8 cellular contexts compared by ENCODE assay signal in the genomic region with DNA sequence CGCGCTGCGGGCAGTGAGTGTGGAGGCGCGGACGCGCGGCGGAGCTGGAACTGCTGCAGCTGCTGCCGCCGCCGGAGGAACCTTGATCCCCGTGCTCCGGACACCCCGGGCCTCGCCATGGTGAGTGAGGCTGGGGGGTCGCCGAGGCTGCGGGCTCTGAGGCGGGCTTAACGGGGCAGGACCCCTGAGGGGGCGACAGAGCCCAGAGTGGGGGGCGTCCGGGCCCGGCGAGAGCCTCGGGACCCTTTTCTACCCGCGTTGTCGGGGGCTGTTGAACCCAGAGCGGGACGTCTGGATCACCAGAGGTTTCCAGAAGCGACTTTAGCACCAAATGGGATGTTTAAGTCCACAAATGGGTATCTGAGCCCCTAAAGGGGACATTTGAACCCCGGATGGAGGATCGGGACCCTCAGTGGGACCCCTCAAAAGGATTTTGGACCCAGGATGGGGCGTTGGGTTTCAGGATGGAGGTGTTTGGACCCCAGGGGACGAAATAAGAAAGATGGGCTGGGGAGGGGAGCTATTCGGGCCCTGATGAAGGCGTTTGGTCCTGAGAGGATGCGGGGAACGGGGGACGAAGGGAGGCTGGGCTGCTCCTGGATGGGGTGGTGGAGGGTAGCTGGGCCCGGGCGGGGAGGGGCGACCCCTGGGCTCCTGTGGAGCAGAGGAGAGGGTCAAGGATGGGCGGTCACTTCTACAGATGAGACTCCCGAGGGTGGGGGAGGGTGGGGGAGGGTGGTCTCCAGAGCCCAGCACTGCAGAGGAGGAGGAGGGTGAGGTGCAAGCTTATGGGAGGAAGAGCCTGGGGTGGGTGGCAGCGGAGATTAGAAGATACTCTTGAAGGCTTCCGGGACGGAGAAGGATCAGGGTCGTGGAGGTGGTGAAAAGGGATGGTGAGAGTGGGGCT. TPM values are rescaled to one million over a fixed set of nuclear protein-coding genes. Genes with fewer than 3 reads are reported as not detected.
A peak's percentile ranks its signal among the peaks of the same experiment; 100 is the strongest.
DNase-seq lines count a peak whose midpoint lies in the region; ATAC-seq and TF ChIP-seq lines count a peak whose summit lies in the region.

A gene (plus strand): TSS at position 13 of the 907 bp plus-strand sequence. CDS start 105 bp downstream, at position 118.

- H3K4me1 ChIP-seq in fibroblast of lung (ENCODE audit: control insufficient read depth, extremely low read depth, insufficient read depth, low read length), result peaks cover 14% of the 10 kb centered on the region

- H3K36me3 ChIP-seq in fibroblast of lung (ENCODE audit: control insufficient read depth, insufficient read depth, low read length), result peaks cover 7% of the 10 kb centered on the region

- peak within 1 kb of the TSS; percentile 100 for H3K9ac ChIP-seq in fibroblast of lung (ENCODE audit: insufficient read depth, low read length)

- no peaks in the 10 kb centered on the region for H3K27me3 Mint-ChIP-seq in activated T-cell treated with anti-CD3 and anti-CD28 coated beads, Interleukin-2, amount 50 U/mL, for 24 hours
- H3K27me3 Mint-ChIP-seq in neural crest cell (ENCODE audit: low read depth), result no peaks in the 10 kb centered on the region

- no peaks in the 10 kb centered on the region for H3K27me3 ChIP-seq in fibroblast of lung (ENCODE audit: control insufficient read depth, insufficient read depth, low read length)

- peaks cover 48% of the 10 kb centered on the region for H3K36me3 Mint-ChIP-seq in activated T-cell treated with anti-CD3 and anti-CD28 coated beads, Interleukin-2, amount 50 U/mL, for 24 hours (ENCODE audit: low read depth)
- peaks cover 7% of the 10 kb centered on the region for H3K36me3 Mint-ChIP-seq in neural crest cell (ENCODE audit: low read depth)

- H3K27ac Mint-ChIP-seq in activated T-cell treated with anti-CD3 and anti-CD28 coated beads, Interleukin-2, amount 50 U/mL, for 24 hours, result peak within 1 kb of the TSS; percentile 100
- H3K27ac Mint-ChIP-seq in neural crest cell (ENCODE audit: unreplicated experiment), result peak within 1 kb of the TSS; percentile 100

- TF ChIP-seq CTCF in fibroblast of lung (conservative IDR thresholded peaks at IDR 0.05 in 1 of 2, IDR thresholded peaks at IDR 0.05 in 1 of 2; ENCODE audit: low read depth in 1 of 2, low read length in 2 of 2), result no peak
- no peak for TF ChIP-seq CTCF in neural crest cell (conservative IDR thresholded peaks at IDR 0.05)

- no peak for DNase-seq in activated T-cell treated with anti-CD3 and anti-CD28 coated beads, Interleukin-2, amount 50 U/mL, for 24 hours
- DNase-seq in activated T-cell treated with anti-CD3 and anti-CD28 coated beads for 4 hours (no peak), fibroblast of lung (ENCODE audit: low read depth in 2 of 2) (no peak), neural crest cell (ENCODE audit: low read depth, low spot score) (no peak), SHP77 (lab: John Stamatoyannopoulos, UW) (no peak), NCI-H2196 (lab: John Stamatoyannopoulos, UW; ENCODE audit: unreplicated experiment) (no peak)
- no peak for DNase-seq in activated effector memory CD4-positive, alpha-beta T cell treated with anti-CD3 and anti-CD28 coated beads, Interleukin-2, amount 50 U/mL, for 16 hours

- H3K4me2 ChIP-seq in fibroblast of lung (ENCODE audit: extremely low read depth, insufficient read depth, low read length), result peak within 1 kb of the TSS; percentile 100

- H3K27ac ChIP-seq in fibroblast of lung (ENCODE audit: insufficient read depth, low read length), result peak within 1 kb of the TSS; percentile 100

- peak within 1 kb of the TSS; percentile 98 for H3K4me3 Mint-ChIP-seq in activated T-cell treated with anti-CD3 and anti-CD28 coated beads, Interleukin-2, amount 50 U/mL, for 24 hours
- peak within 1 kb of the TSS; percentile 100 for H3K4me3 Mint-ChIP-seq in neural crest cell

- peak; percentile 4; the same call in 2 of the 3 replicates for ATAC-seq in SK-N-SH treated with all-trans-retinoic acid at 6 μM for 48 hours

- peak within 1 kb of the TSS; percentile 82 to 100 (median 98) for H3K4me3 ChIP-seq in fibroblast of lung (replicated peaks in 1 of 4; ENCODE audit: control extremely low read depth in 1 of 4, insufficient read depth in 1 of 4, low read depth in 3 of 4, low read length in 4 of 4)

- peak within 1 kb of the TSS; percentile 99 for H2AFZ ChIP-seq in fibroblast of lung (ENCODE audit: low read length)

- no peaks in the 10 kb centered on the region for H3K9me3 ChIP-seq in fibroblast of lung (ENCODE audit: control insufficient read depth, insufficient read depth, low read depth, low read length)

- H3K4me1 Mint-ChIP-seq in activated T-cell treated with anti-CD3 and anti-CD28 coated beads, Interleukin-2, amount 50 U/mL, for 24 hours (ENCODE audit: low read depth), result peaks cover 41% of the 10 kb centered on the region
- peaks cover 33% of the 10 kb centered on the region for H3K4me1 Mint-ChIP-seq in neural crest cell

- no peaks in the 10 kb centered on the region for H3K9me3 Mint-ChIP-seq in activated T-cell treated with anti-CD3 and anti-CD28 coated beads, Interleukin-2, amount 50 U/mL, for 24 hours
- peaks cover 9% of the 10 kb centered on the region for H3K9me3 Mint-ChIP-seq in neural crest cell

- no peaks in the 10 kb centered on the region for H4K20me1 ChIP-seq in fibroblast of lung (ENCODE audit: control insufficient read depth, extremely low read depth, insufficient read depth, low read length)

- H3K79me2 ChIP-seq in fibroblast of lung (ENCODE audit: control insufficient read depth, insufficient read depth, low read length), result peaks cover 53% of the 10 kb centered on the region

TF ChIP-seq in SK-N-SH treated with all-trans-retinoic acid at 6 μM for 48 hours, 23 proteins besides CTCF, POLR2A, EP300 and RAD21 (continues in another document):
- TF ChIP-seq PPARA (CRISPR knock-in tag; IDR thresholded peaks at IDR 0.05; ENCODE audit: borderline replicate concordance), result no peak
- TF ChIP-seq, protein P1, sequence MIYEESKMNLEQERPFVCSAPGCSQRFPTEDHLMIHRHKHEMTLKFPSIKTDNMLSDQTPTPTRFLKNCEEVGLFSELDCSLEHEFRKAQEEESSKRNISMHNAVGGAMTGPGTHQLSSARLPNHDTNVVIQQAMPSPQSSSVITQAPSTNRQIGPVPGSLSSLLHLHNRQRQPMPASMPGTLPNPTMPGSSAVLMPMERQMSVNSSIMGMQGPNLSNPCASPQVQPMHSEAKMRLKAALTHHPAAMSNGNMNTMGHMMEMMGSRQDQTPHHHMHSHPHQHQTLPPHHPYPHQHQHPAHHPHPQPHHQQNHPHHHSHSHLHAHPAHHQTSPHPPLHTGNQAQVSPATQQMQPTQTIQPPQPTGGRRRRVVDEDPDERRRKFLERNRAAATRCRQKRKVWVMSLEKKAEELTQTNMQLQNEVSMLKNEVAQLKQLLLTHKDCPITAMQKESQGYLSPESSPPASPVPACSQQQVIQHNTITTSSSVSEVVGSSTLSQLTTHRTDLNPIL (CRISPR knock-in tag; IDR thresholded peaks at IDR 0.05; ENCODE audit: low read depth), result no peak
- TF ChIP-seq RARB (CRISPR knock-in tag; IDR thresholded peaks at IDR 0.05), result no peak
- no peak for TF ChIP-seq ARNTL (CRISPR knock-in tag; IDR thresholded peaks at IDR 0.05; ENCODE audit: borderline replicate concordance, low read depth)
- TF ChIP-seq, protein P2, sequence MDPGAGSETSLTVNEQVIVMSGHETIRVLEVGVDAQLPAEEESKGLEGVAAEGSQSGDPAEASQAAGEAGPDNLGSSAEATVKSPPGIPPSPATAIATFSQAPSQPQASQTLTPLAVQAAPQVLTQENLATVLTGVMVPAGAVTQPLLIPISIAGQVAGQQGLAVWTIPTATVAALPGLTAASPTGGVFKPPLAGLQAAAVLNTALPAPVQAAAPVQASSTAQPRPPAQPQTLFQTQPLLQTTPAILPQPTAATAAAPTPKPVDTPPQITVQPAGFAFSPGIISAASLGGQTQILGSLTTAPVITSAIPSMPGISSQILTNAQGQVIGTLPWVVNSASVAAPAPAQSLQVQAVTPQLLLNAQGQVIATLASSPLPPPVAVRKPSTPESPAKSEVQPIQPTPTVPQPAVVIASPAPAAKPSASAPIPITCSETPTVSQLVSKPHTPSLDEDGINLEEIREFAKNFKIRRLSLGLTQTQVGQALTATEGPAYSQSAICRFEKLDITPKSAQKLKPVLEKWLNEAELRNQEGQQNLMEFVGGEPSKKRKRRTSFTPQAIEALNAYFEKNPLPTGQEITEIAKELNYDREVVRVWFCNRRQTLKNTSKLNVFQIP (CRISPR knock-in tag; IDR thresholded peaks at IDR 0.05; ENCODE audit: borderline replicate concordance, low read depth), result no peak
- no peak for TF ChIP-seq ESRRG (CRISPR knock-in tag; IDR thresholded peaks at IDR 0.05)
- TF ChIP-seq, protein P3, sequence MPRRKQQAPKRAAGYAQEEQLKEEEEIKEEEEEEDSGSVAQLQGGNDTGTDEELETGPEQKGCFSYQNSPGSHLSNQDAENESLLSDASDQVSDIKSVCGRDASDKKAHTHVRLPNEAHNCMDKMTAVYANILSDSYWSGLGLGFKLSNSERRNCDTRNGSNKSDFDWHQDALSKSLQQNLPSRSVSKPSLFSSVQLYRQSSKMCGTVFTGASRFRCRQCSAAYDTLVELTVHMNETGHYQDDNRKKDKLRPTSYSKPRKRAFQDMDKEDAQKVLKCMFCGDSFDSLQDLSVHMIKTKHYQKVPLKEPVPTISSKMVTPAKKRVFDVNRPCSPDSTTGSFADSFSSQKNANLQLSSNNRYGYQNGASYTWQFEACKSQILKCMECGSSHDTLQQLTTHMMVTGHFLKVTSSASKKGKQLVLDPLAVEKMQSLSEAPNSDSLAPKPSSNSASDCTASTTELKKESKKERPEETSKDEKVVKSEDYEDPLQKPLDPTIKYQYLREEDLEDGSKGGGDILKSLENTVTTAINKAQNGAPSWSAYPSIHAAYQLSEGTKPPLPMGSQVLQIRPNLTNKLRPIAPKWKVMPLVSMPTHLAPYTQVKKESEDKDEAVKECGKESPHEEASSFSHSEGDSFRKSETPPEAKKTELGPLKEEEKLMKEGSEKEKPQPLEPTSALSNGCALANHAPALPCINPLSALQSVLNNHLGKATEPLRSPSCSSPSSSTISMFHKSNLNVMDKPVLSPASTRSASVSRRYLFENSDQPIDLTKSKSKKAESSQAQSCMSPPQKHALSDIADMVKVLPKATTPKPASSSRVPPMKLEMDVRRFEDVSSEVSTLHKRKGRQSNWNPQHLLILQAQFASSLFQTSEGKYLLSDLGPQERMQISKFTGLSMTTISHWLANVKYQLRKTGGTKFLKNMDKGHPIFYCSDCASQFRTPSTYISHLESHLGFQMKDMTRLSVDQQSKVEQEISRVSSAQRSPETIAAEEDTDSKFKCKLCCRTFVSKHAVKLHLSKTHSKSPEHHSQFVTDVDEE (CRISPR knock-in tag; IDR thresholded peaks at IDR 0.05), result no peak

RNA-seq across cellular contexts. Expression of the gene that starts here (rescaled TPM):
- total RNA-seq in fibroblast of lung (92.5 and 160 TPM in 2 replicates), neural crest cell (436 TPM in 2 replicates)
- 901 and 1,408 TPM in 2 replicates for polyA plus RNA-seq in fibroblast of lung
- 511 and 655 TPM in 2 replicates for polyA plus RNA-seq in fibroblast of lung (2012)
- polyA minus RNA-seq in fibroblast of lung (ENCODE audit: low replicate concordance), result 254 and 316 TPM in 2 replicates
